ENCODE assay signal across 32 cellular contexts in the genomic region with DNA sequence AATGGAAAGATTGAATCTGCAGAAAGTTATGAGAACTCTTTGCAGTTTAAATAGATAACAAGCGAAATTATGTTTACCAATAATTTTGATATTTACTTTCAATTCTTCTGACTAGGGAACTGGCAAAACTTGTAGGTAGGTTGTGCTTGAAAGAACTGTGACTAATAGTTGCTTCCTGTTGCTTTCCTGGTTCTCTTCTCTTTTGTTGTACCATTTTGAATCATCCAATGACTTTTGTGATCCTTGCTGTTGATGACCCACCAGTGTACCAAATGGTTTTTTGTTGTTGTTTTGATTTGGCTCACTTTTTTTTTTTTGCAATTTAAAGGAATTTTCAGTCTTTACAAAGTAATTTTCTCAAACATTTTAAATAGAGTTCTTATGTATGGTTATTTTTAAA.
DNase-seq lines count a peak whose midpoint lies in the region; ATAC-seq, FAIRE-seq and TF ChIP-seq lines count a peak whose summit lies in the region.
"Had no signal": no experiment of that assay in that cellular context is flagged by ENCODE, and none has a peak within 500 bp of the region (broad histone marks: within the 10 kb centered on the region; RNA-seq: fewer than 3 reads in every experiment).

No MANE protein-coding gene starts in this region.

- no peak for DNase-seq in A549 (ENCODE audit: low read depth in 1 of 2, low spot score in 1 of 2)
- DNase-seq in PC-3, result peak; percentile 31
- peak in 1 of 2 donors; percentile 52 for DNase-seq in foreskin keratinocyte
- no peak for DNase-seq in gastrocnemius medialis
- no peak for DNase-seq in activated naive CD4-positive, alpha-beta T cell treated with anti-CD3 and anti-CD28 coated beads, Interleukin-2, amount 50 U/mL, for 16 hours
- no peak for DNase-seq in SIG-M5 treated with dmso at 0.1 percent for 504 hours (lab: John Stamatoyannopoulos, UW; ENCODE audit: unreplicated experiment)
- DNase-seq in DMS 273 (lab: John Stamatoyannopoulos, UW; ENCODE audit: unreplicated experiment), result no peak
- DNase-seq: activated CD4-positive, alpha-beta T cell treated with anti-CD3 and anti-CD28 coated beads for 4 hours; activated CD8-positive, alpha-beta memory T cell treated with anti-CD3 and anti-CD28 coated beads for 24 hours; activated effector memory CD4-positive, alpha-beta T cell treated with Interleukin-2 at 50 U/mL for 16 hours; activated T-cell treated with anti-CD3 and anti-CD28 coated beads for 4 hours; BE2C; CD8-positive, alpha-beta T cell; erythroblast; glutamatergic neuron; left lung; mesendoderm; NCI-H1436; NCI-H2081; NCI-H526 treated with DMSO at 0.1 percent for 48 hours; ovary; Right ventricle myocardium superior; stimulated activated naive CD4-positive, alpha-beta T cell treated with Interleukin-2 at 50 U/mL for 16 hours; T-helper 9 cell; upper lobe of right lung had no signal

- in situ Hi-C loops in gastrocnemius medialis (cut with MboI; ENCODE audit: low sequenced_read_pairs in 4 of 4), result no loop called here

- H3K9me3 ChIP-seq in A549, result no peaks in the 10 kb centered on the region
- no peaks in the 10 kb centered on the region for H3K9me3 ChIP-seq in PC-3 (ENCODE audit: low read length)
- H3K9me3 ChIP-seq in gastrocnemius medialis, result no peaks in the 10 kb centered on the region
- H3K9me3 ChIP-seq: BE2C, left lung, ovary, suprapubic skin, upper lobe of right lung had no signal

- BruUV-seq in PC-3 (replicated peaks; lab: Mats Ljungman, UMichigan), result no TSS peak

- H3K79me2 ChIP-seq in PC-3 (ENCODE audit: low read length), result peaks cover 80% of the 10 kb centered on the region

- peak overlapping the region; percentile 96 to 97 for H3K27ac ChIP-seq in A549
- H3K27ac ChIP-seq in PC-3 (ENCODE audit: low read length), result peak overlapping the region; percentile 98
- H3K27ac ChIP-seq in foreskin keratinocyte, result peak overlapping the region; percentile 47
- H3K27ac ChIP-seq in gastrocnemius medialis, result no peak overlapping the region
- H3K27ac ChIP-seq: GM23248, HL-60, KMS-11, left lung, ovary, skin epidermis, suprapubic skin, upper lobe of right lung, WERI-Rb-1 had no signal

- peak overlapping the region; percentile 78 for H3K4me2 ChIP-seq in A549
- no peak overlapping the region for H3K4me2 ChIP-seq in PC-3 (ENCODE audit: low read length)
- H3K4me2 ChIP-seq: KMS-11 had no signal

- TF ChIP-seq EP300 in A549 (IDR thresholded peaks at IDR 0.05), result no peak

- no peaks in the 10 kb centered on the region for H3K27me3 ChIP-seq in PC-3 (ENCODE audit: low read length)
- H3K27me3 ChIP-seq in foreskin keratinocyte, result no peaks in the 10 kb centered on the region
- H3K27me3 ChIP-seq in gastrocnemius medialis, result no peaks in the 10 kb centered on the region
- H3K27me3 ChIP-seq: BE2C, left lung, ovary, suprapubic skin, upper lobe of right lung had no signal

- H3K4me1 ChIP-seq in A549 (peaks cover 82% of the 10 kb centered on the region), PC-3 (ENCODE audit: insufficient read depth, low read length) (peaks cover 80% of the 10 kb centered on the region), foreskin keratinocyte (peaks cover 68% of the 10 kb centered on the region), gastrocnemius medialis (no peaks in the 10 kb centered on the region)
- H3K4me1 ChIP-seq: suprapubic skin, upper lobe of right lung had no signal

- no peak for TF ChIP-seq RAD21 in A549 (conservative IDR thresholded peaks at IDR 0.05 in 1 of 2, IDR thresholded peaks at IDR 0.05 in 1 of 2)

- 53% methylated on average over 1 of the region's 1 CpG for WGBS in A549 (ENCODE audit: missing lambda C conversion rate)

- FAIRE-seq in A549 (lab: Jason Lieb, UNC), result no peak

- TF ChIP-seq POLR2A in A549 (IDR thresholded peaks at IDR 0.05; ENCODE audit: low read length) (no peak), gastrocnemius medialis (IDR thresholded peaks at IDR 0.05) (no peak)

- H2AFZ ChIP-seq in PC-3 (ENCODE audit: low read length), result no peak overlapping the region
- H2AFZ ChIP-seq: GM23248 had no signal

- H3K9ac ChIP-seq in PC-3 (ENCODE audit: low read length), result no peak overlapping the region
- H3K9ac ChIP-seq: GM23248, KMS-11 had no signal

- CTCF ChIA-PET in A549 (lab: Yijun Ruan, JAX) (interaction anchor here (1.0 to 1.4 kb wide), 2 partner anchors 12 to 83 kb away, joined by 3 read pairs; no protein-coding TSS in a partner anchor), PC-3 (lab: Charles Lee) (no interaction called here)

- H3K4me3 ChIP-seq in A549 (no peak overlapping the region), PC-3 (ENCODE audit: low read length) (no peak overlapping the region), gastrocnemius medialis (no peak overlapping the region)
- H3K4me3 ChIP-seq: GM23248, left lung, ovary, skin epidermis, suprapubic skin, upper lobe of right lung had no signal

- intact Hi-C loops in PC-3 (cut with micrococcal nuclease), result no loop called here
- intact Hi-C loops in gastrocnemius medialis (cut with DNase I; ENCODE audit: low total_unique reads), result no loop called here

- H3K36me3 ChIP-seq in PC-3 (ENCODE audit: low read depth, low read length) (0 out of 2 replicates have a peak, but pooled peaks cover 3% of the 10 kb centered on the region), gastrocnemius medialis (no peaks in the 10 kb centered on the region)
- H3K36me3 ChIP-seq: BE2C, left lung, ovary, suprapubic skin, upper lobe of right lung, WERI-Rb-1 had no signal

- TF ChIP-seq CTCF in A549 (IDR thresholded peaks at IDR 0.05) (no peak), PC-3 (conservative IDR thresholded peaks at IDR 0.05; ENCODE audit: low read depth, low read length) (no peak), foreskin keratinocyte (conservative IDR thresholded peaks at IDR 0.05) (no peak), gastrocnemius medialis (IDR thresholded peaks at IDR 0.05 in 4 of 5, conservative IDR thresholded peaks at IDR 0.05 in 1 of 5) (no peak)

- H3K9me2 ChIP-seq in PC-3 (replicated peaks; ENCODE audit: low read length), result no peaks in the 10 kb centered on the region

- POLR2A ChIA-PET in A549 (lab: Yijun Ruan, JAX) (interaction anchor here (0.6 to 4.9 kb wide), 15 partner anchors 12 to 80 kb away, joined by 3 to 91 read pairs (median 6); a partner anchor contains a TSS), PC-3 (lab: Charles Lee; ENCODE audit: unreplicated experiment) (no interaction called here)

- no peaks in the 10 kb centered on the region for H4K20me1 ChIP-seq in PC-3 (ENCODE audit: low read length)

- ATAC-seq in A549 (no peak), GM18868 (IDR thresholded peaks at IDR 0.05; ENCODE audit: unreplicated experiment) (peak; percentile 46), PC-3 (no peak), foreskin keratinocyte (no peak), gastrocnemius medialis (no peak)
- ATAC-seq: CD8-positive, alpha-beta T cell; left lung; upper lobe of right lung had no signal

- H3F3A ChIP-seq in PC-3 (ENCODE audit: low read length, unreplicated experiment), result peaks cover 10% of the 10 kb centered on the region

TF ChIP-seq in A549, 52 proteins besides CTCF, POLR2A, EP300 and RAD21:
- TF ChIP-seq, protein P1, sequence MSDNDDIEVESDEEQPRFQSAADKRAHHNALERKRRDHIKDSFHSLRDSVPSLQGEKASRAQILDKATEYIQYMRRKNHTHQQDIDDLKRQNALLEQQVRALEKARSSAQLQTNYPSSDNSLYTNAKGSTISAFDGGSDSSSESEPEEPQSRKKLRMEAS (IDR thresholded peaks at IDR 0.05), result no peak
- no peak for TF ChIP-seq RARB (CRISPR knock-in tag; IDR thresholded peaks at IDR 0.05)
- TF ChIP-seq, protein P2, sequence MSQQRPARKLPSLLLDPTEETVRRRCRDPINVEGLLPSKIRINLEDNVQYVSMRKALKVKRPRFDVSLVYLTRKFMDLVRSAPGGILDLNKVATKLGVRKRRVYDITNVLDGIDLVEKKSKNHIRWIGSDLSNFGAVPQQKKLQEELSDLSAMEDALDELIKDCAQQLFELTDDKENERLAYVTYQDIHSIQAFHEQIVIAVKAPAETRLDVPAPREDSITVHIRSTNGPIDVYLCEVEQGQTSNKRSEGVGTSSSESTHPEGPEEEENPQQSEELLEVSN (IDR thresholded peaks at IDR 0.05; ENCODE audit: borderline replicate concordance, low read depth), result no peak
- TF ChIP-seq MAZ (IDR thresholded peaks at IDR 0.05; ENCODE audit: borderline replicate concordance, low read depth, low read length), result no peak
- no peak for TF ChIP-seq MYC (IDR thresholded peaks at IDR 0.05; ENCODE audit: borderline replicate concordance, low read length)
- no peak for TF ChIP-seq ZSCAN20 (CRISPR knock-in tag; IDR thresholded peaks at IDR 0.05)

Comparison
In these comparisons a context has a peak if more than half of its experiments do, and no peak if none do; other contexts are left out.
1. H3K27ac ChIP-seq: peak in A549 (2 of 2), PC-3 (single experiment) and foreskin keratinocyte (single experiment); none in gastrocnemius medialis (0 of 4).